1 cellular context compared by ENCODE assay signal in genomic region chr17:64147110-64148016, GRCh38.
TF ChIP-seq lines count a peak whose summit lies in the region.

No MANE protein-coding gene starts in this region.

TF ChIP-seq in HepG2, 621 proteins besides CTCF, POLR2A, EP300 and RAD21 (continued from another document and continues in another):
- TF ChIP-seq ZXDC (CRISPR knock-in tag; IDR thresholded peaks at IDR 0.05) (peak; percentile 87; the same call in 1 of the 2 replicates), ZNF484 (CRISPR knock-in tag; IDR thresholded peaks at IDR 0.05; ENCODE audit: borderline replicate concordance, low read depth) (no peak), SAP130 (CRISPR knock-in tag; IDR thresholded peaks at IDR 0.05; ENCODE audit: low read depth) (peak; percentile 81), THYN1 (CRISPR knock-in tag; IDR thresholded peaks at IDR 0.05; ENCODE audit: borderline replicate concordance, low read depth) (peak; percentile 93; the same call in 1 of the 2 replicates), PHF20 (CRISPR knock-in tag; IDR thresholded peaks at IDR 0.05) (no peak), ZNF558 (CRISPR knock-in tag; IDR thresholded peaks at IDR 0.05; ENCODE audit: borderline replicate concordance) (0 out of 2 replicates have a peak, but pooled peaks have one; percentile 25), TFE3 (CRISPR knock-in tag; IDR thresholded peaks at IDR 0.05) (peak; percentile 73), ZNF292 (CRISPR knock-in tag; IDR thresholded peaks at IDR 0.05; ENCODE audit: borderline replicate concordance, low read depth) (no peak; the same call in 1 of the 2 replicates), ZNF296 (CRISPR knock-in tag; conservative IDR thresholded peaks at IDR 0.05) (no peak), ZNF563 (CRISPR knock-in tag; IDR thresholded peaks at IDR 0.05) (no peak), DDIT3 (CRISPR knock-in tag; IDR thresholded peaks at IDR 0.05) (no peak), ZNF709 (CRISPR knock-in tag; IDR thresholded peaks at IDR 0.05) (no peak), ZNF646 (CRISPR knock-in tag; IDR thresholded peaks at IDR 0.05) (no peak), HBP1 (CRISPR knock-in tag; IDR thresholded peaks at IDR 0.05; ENCODE audit: low read depth) (no peak; the same call in 1 of the 2 replicates), ZNF101 (CRISPR knock-in tag; IDR thresholded peaks at IDR 0.05; ENCODE audit: borderline replicate concordance, low read depth) (no peak), ZNF768 (CRISPR knock-in tag; IDR thresholded peaks at IDR 0.05) (no peak; the same call in 1 of the 2 replicates), HCFC1 (IDR thresholded peaks at IDR 0.05; ENCODE audit: low read depth, low read length) (no peak), STAT6 (CRISPR knock-in tag; IDR thresholded peaks at IDR 0.05; ENCODE audit: borderline replicate concordance) (no peak), KAT8 (CRISPR knock-in tag; IDR thresholded peaks at IDR 0.05) (peak; percentile 11), MATR3 (CRISPR knock-in tag; IDR thresholded peaks at IDR 0.05) (no peak), ZNF737 (CRISPR knock-in tag; IDR thresholded peaks at IDR 0.05; ENCODE audit: borderline replicate concordance) (no peak; the same call in 1 of the 2 replicates), ZBTB33 (CRISPR knock-in tag; IDR thresholded peaks at IDR 0.05) (no peak), ZBTB1 (CRISPR knock-in tag; IDR thresholded peaks at IDR 0.05; ENCODE audit: borderline replicate concordance) (no peak), NRL (CRISPR knock-in tag; IDR thresholded peaks at IDR 0.05; ENCODE audit: borderline replicate concordance) (no peak), MXD1 (CRISPR knock-in tag; IDR thresholded peaks at IDR 0.05) (no peak), ETV5 (CRISPR knock-in tag; IDR thresholded peaks at IDR 0.05; ENCODE audit: borderline replicate concordance) (no peak), ARID5B (CRISPR knock-in tag; IDR thresholded peaks at IDR 0.05) (peak; percentile 70; the same call in 1 of the 2 replicates), MTA1 (CRISPR knock-in tag; IDR thresholded peaks at IDR 0.05; ENCODE audit: borderline replicate concordance) (no peak), HNF4G (IDR thresholded peaks at IDR 0.05; ENCODE audit: borderline replicate concordance, low read depth, low read length) (no peak), HNF4G (CRISPR knock-in tag; IDR thresholded peaks at IDR 0.05; ENCODE audit: borderline replicate concordance, low read depth) (0 out of 2 replicates have a peak, but pooled peaks have one; percentile 24), SMAD3 (CRISPR knock-in tag; IDR thresholded peaks at IDR 0.05) (peak; percentile 83; the same call in 1 of the 2 replicates), MTERF4 (CRISPR knock-in tag; IDR thresholded peaks at IDR 0.05) (0 out of 2 replicates have a peak, but pooled peaks have one; percentile 28)
